Comparison of ENCODE assay signal across 1 cellular context in genomic region chr9:95127249-95128176, GRCh38.
TF ChIP-seq lines count a peak whose summit lies in the region.

No MANE protein-coding gene starts in this region.

TF ChIP-seq in K562, 482 proteins besides CTCF, POLR2A, EP300 and RAD21 (continued from another document):
- TF ChIP-seq IRF9 (tag; IDR thresholded peaks at IDR 0.05) (no peak), CTCFL (IDR thresholded peaks at IDR 0.05; ENCODE audit: borderline replicate concordance, insufficient read depth, low read depth, low read length, poor library complexity, severe bottlenecking) (peak; percentile 47), KLF1 (tag; IDR thresholded peaks at IDR 0.05) (no peak), PYGO2 (tag; IDR thresholded peaks at IDR 0.05) (no peak), ILK (tag; IDR thresholded peaks at IDR 0.05; ENCODE audit: borderline replicate concordance, low read depth) (no peak), GTF2A2 (tag; IDR thresholded peaks at IDR 0.05) (no peak), MAZ (CRISPR knock-in tag; conservative IDR thresholded peaks at IDR 0.05 in 1 of 2, IDR thresholded peaks at IDR 0.05 in 1 of 2) (peak in 1 of 2 experiments; percentile 36; a peak in 1 of 4 replicates), RERE (CRISPR knock-in tag; IDR thresholded peaks at IDR 0.05; ENCODE audit: borderline replicate concordance) (no peak), NBN (IDR thresholded peaks at IDR 0.05; ENCODE audit: low read depth) (no peak), SMC3 (conservative IDR thresholded peaks at IDR 0.05; ENCODE audit: insufficient read depth, low read depth, low read length) (peak; percentile 87; the same call in 1 of the 2 replicates)
TF ChIP-seq in K562: peak in this region for 14.
